ENCODE assay signal across 27 cellular contexts in the genomic region with DNA sequence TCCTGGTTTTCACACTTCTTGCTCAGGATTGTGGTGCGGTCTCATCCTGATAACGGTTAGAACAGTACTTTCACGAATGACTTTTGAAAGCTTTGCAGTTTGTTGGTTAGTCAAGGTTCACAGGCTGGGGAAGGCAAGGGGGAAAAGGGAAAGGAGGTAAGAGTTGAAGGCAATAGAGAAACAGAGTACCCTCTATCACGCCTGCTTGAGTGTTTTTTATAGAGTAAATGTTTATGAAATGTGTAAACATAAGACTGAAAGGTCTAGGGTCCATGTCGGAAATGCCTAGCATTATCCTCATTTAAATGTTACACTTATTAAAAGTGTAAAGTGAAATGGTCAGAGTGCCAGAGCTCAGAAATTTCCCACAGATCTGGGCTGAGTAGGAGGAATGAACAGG.
"Had no signal": no experiment of that assay in that cellular context is flagged by ENCODE, and none has a peak within 500 bp of the region (broad histone marks: within the 10 kb centered on the region; RNA-seq: fewer than 3 reads in every experiment).

No MANE protein-coding gene starts in this region.

- H3K36me3 ChIP-seq: stomach, suprapubic skin, thoracic aorta, thyroid gland, tibial artery, tibial nerve, transverse colon, upper lobe of left lung, upper lobe of right lung, uterus, vagina had no signal

- H3K4me1 Mint-ChIP-seq: stimulated activated memory B cell treated with anti-CD40 and anti-IgM and Interleukin-4, amounts not matched to agents 10 μg/mL and 1 μg/mL and 100 μg/mL, for 72 hours; stimulated activated naive B cell treated with anti-CD40 and anti-IgM and Interleukin-4, amounts not matched to agents 10 μg/mL and 1 μg/mL and 100 μg/mL, for 72 hours had no signal

- H3K27me3 ChIP-seq: suprapubic skin, testis, thyroid gland, tibial nerve, transverse colon, upper lobe of left lung, upper lobe of right lung, uterus, vagina had no signal

- ATAC-seq: stimulated activated effector memory CD8-positive, alpha-beta T cell treated with anti-CD3 and anti-CD28 coated beads, Interleukin-12 subunit alpha, Interleukin-12 subunit beta, amount 100 ng/mL, for 72 hours; stimulated activated memory B cell treated with anti-CD40 and anti-IgM and Interleukin-4, amounts not matched to agents 10 μg/mL and 1 μg/mL and 100 μg/mL, for 72 hours; stimulated activated naive B cell treated with anti-CD40 and anti-IgM and Interleukin-4, amounts not matched to agents 10 μg/mL and 1 μg/mL and 100 μg/mL, for 72 hours; stimulated activated naive CD8-positive, alpha-beta T cell treated with anti-CD3 and anti-CD28 coated beads, Interleukin-15, amount 100 ng/mL, for 72 hours; stimulated activated naive CD8-positive, alpha-beta T cell treated with anti-CD3 and anti-CD28 coated beads, Interleukin-15, Interleukin-2, amounts not matched to agents 100 U/mL and 50 U/mL, for 24 hours; upper lobe of right lung had no signal

- H3K4me3 ChIP-seq: stomach, suprapubic skin, testis, thoracic aorta, thyroid gland, tibial artery, tibial nerve, transverse colon, upper lobe of left lung, upper lobe of right lung, uterus, vagina had no signal

- DNase-seq: stimulated activated CD4-positive, alpha-beta T cell treated with anti-CD3 and anti-CD28 coated beads, Interleukin-2, amount 100 ng/mL, for 48 hours; stimulated activated CD4-positive, alpha-beta T cell treated with anti-CD3 and anti-CD28 coated beads, Interleukin-4, amount 100 ng/mL, for 1 hour; stimulated activated CD4-positive, alpha-beta T cell treated with anti-CD3 and anti-CD28 coated beads, Interleukin-4, amount 100 ng/mL, for 24 hours; stimulated activated CD4-positive, alpha-beta T cell treated with anti-CD3 and anti-CD28 coated beads, Interleukin-4, amount 100 ng/mL, for 4 hours; stimulated activated CD8-positive, alpha-beta memory T cell treated with anti-CD3 and anti-CD28 coated beads, Interleukin-4, amount 100 ng/mL, for 48 hours; stimulated activated naive B cell treated with anti-CD40 and anti-IgM and Interleukin-4, amounts not matched to agents 10 μg/mL and 1 μg/mL and 100 μg/mL, for 72 hours; stimulated activated naive CD4-positive, alpha-beta T cell; stimulated activated naive CD4-positive, alpha-beta T cell treated with Interleukin-2 at 50 U/mL for 16 hours; stimulated activated naive CD8-positive, alpha-beta T cell treated with anti-CD3 and anti-CD28 coated beads, Interleukin-15, amount 100 ng/mL, for 72 hours; stimulated activated naive CD8-positive, alpha-beta T cell treated with anti-CD3 and anti-CD28 coated beads, Interleukin-15, Interleukin-2, amounts not matched to agents 100 U/mL and 50 U/mL, for 24 hours; stomach; substantia nigra; testis; thyroid gland; tibial artery; transverse colon; upper lobe of left lung; upper lobe of right lung; uterus had no signal

- H3K4me3 Mint-ChIP-seq: stimulated activated effector memory CD8-positive, alpha-beta T cell treated with anti-CD3 and anti-CD28 coated beads, Interleukin-12 subunit alpha, Interleukin-12 subunit beta, amount 100 ng/mL, for 72 hours; stimulated activated memory B cell treated with anti-CD40 and anti-IgM and Interleukin-4, amounts not matched to agents 10 μg/mL and 1 μg/mL and 100 μg/mL, for 72 hours; stimulated activated naive B cell treated with anti-CD40 and anti-IgM and Interleukin-4, amounts not matched to agents 10 μg/mL and 1 μg/mL and 100 μg/mL, for 72 hours; stimulated activated naive CD8-positive, alpha-beta T cell treated with anti-CD3 and anti-CD28 coated beads, Interleukin-15, amount 100 ng/mL, for 72 hours; stimulated activated naive CD8-positive, alpha-beta T cell treated with anti-CD3 and anti-CD28 coated beads, Interleukin-15, Interleukin-2, amounts not matched to agents 100 ng/mL and 50 ng/mL, for 24 hours; type B pancreatic cell had no signal

- H3K27ac Mint-ChIP-seq: stimulated activated effector memory CD8-positive, alpha-beta T cell treated with anti-CD3 and anti-CD28 coated beads, Interleukin-12 subunit alpha, Interleukin-12 subunit beta, amount 100 ng/mL, for 72 hours; stimulated activated memory B cell treated with anti-CD40 and anti-IgM and Interleukin-4, amounts not matched to agents 10 μg/mL and 1 μg/mL and 100 μg/mL, for 72 hours; stimulated activated naive B cell treated with anti-CD40 and anti-IgM and Interleukin-4, amounts not matched to agents 10 μg/mL and 1 μg/mL and 100 μg/mL, for 72 hours; stimulated activated naive CD8-positive, alpha-beta T cell treated with anti-CD3 and anti-CD28 coated beads, Interleukin-15, Interleukin-2, amounts not matched to agents 100 ng/mL and 50 ng/mL, for 24 hours; type B pancreatic cell had no signal

- H3K9me3 ChIP-seq: suprapubic skin, testis, thoracic aorta, thyroid gland, tibial artery, upper lobe of left lung, upper lobe of right lung, uterus, vagina had no signal

- H3K27me3 Mint-ChIP-seq: stimulated activated naive B cell treated with anti-CD40 and anti-IgM and Interleukin-4, amounts not matched to agents 10 μg/mL and 1 μg/mL and 100 μg/mL, for 72 hours had no signal

- H3K36me3 Mint-ChIP-seq: stimulated activated effector memory CD8-positive, alpha-beta T cell treated with anti-CD3 and anti-CD28 coated beads, Interleukin-12 subunit alpha, Interleukin-12 subunit beta, amount 100 ng/mL, for 72 hours; stimulated activated memory B cell treated with anti-CD40 and anti-IgM and Interleukin-4, amounts not matched to agents 10 μg/mL and 1 μg/mL and 100 μg/mL, for 72 hours; stimulated activated naive B cell treated with anti-CD40 and anti-IgM and Interleukin-4, amounts not matched to agents 10 μg/mL and 1 μg/mL and 100 μg/mL, for 72 hours had no signal

- H3K27ac ChIP-seq: stomach, suprapubic skin, testis, thoracic aorta, thyroid gland, tibial artery, tibial nerve, transverse colon, upper lobe of left lung, upper lobe of right lung, uterus, vagina had no signal

- H3K4me1 ChIP-seq: stomach, suprapubic skin, testis, thyroid gland, tibial artery, tibial nerve, upper lobe of left lung, upper lobe of right lung, uterus, vagina had no signal
